In the genomic region with DNA sequence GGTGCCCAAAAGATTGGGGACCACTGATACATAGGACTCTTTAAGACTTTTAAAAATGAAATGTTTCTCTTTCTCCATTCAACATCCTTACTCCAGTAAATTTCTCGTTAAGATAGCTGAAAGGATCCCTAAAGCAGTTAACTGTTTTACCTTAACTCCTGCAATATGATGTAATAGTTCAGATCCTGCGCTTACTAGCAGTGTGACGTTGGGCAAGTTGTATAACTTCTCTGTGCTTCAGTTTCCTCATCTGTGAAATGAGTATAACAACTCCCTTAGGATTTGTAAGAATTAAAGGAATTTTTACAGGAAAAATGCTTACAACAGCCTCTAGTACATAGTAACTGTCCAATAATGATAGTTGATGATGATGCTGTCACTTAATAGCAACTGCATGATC, we compare ENCODE assay signal across 20 cellular contexts.
DNase-seq lines count a peak whose midpoint lies in the region; ATAC-seq, FAIRE-seq and TF ChIP-seq lines count a peak whose summit lies in the region.
"Had no signal": no experiment of that assay in that cellular context is flagged by ENCODE, and none has a peak within 500 bp of the region (broad histone marks: within the 10 kb centered on the region; RNA-seq: fewer than 3 reads in every experiment).

No MANE protein-coding gene starts in this region.

- H4K20me1 ChIP-seq in K562 (replicated peaks; ENCODE audit: control insufficient read depth, insufficient read depth, low read length) = no peaks in the 10 kb centered on the region
- H4K20me1 ChIP-seq: BLaER1 had no signal

- no peak for DNase-seq in H54 (ENCODE audit: insufficient read length, low spot score)
- no peak for DNase-seq in HTR-8/SVneo (ENCODE audit: insufficient read length, low spot score)
- no peak for DNase-seq in K562 (ENCODE audit: extremely low read depth in 1 of 4, low spot score in 3 of 4)
- no peak for DNase-seq in GM19239 (ENCODE audit: insufficient read length, low spot score)
- DNase-seq in hepatic stellate cell (ENCODE audit: low spot score) = no peak
- DNase-seq in NCI-H1436 (lab: John Stamatoyannopoulos, UW) = no peak
- no peak for DNase-seq in natural killer cell treated with Interleukin-12 subunit alpha and Interleukin-12 subunit beta and Interleukin-15 and Interleukin-18, amount 100 ng/mL, for 72 hours (ENCODE audit: low spot score)
- DNase-seq: CD4-positive, alpha-beta memory T cell; DMS153; DMS79; GDM1; GOT3; H9; Karpas-422; KBM-7 had no signal

- intact Hi-C loops in K562 (cut with micrococcal nuclease) = no loop called here

- no peak overlapping the region for H3K4me3 ChIP-seq in K562
- H3K4me3 ChIP-seq: BLaER1 had no signal

- H3K27me3 ChIP-seq in K562 (ENCODE audit: control insufficient read depth in 2 of 2, insufficient read depth in 2 of 2, low read length in 2 of 2) = no peaks in the 10 kb centered on the region
- H3K27me3 ChIP-seq: BLaER1 had no signal

- CTCF ChIA-PET in K562 (lab: Yijun Ruan, JAX; ENCODE audit: low intra/inter-chr PET ratio) = no interaction called here

- no TSS peak for BruUV-seq in K562 (replicated peaks; lab: Mats Ljungman, UMichigan)

- H3K79me2 ChIP-seq in K562 (ENCODE audit: control insufficient read depth, insufficient read depth, low read length) = no peaks in the 10 kb centered on the region

- TF ChIP-seq EP300 in K562 (IDR thresholded peaks at IDR 0.05; ENCODE audit: low read length) = no peak

- no peaks in the 10 kb centered on the region for H3K9me3 Mint-ChIP-seq in natural killer cell treated with Interleukin-12 subunit alpha and Interleukin-12 subunit beta and Interleukin-15 and Interleukin-18, amount 100 ng/mL, for 72 hours
- H3K9me3 Mint-ChIP-seq: CD4-positive, alpha-beta memory T cell; H9 had no signal

- FAIRE-seq in H54 (lab: Jason Lieb, UNC) = peak; percentile 71
- FAIRE-seq in HTR-8/SVneo (lab: Jason Lieb, UNC) = peak; percentile 23
- FAIRE-seq in K562 (lab: Jason Lieb, UNC) = no peak
- no peak for FAIRE-seq in GM19239 (lab: Jason Lieb, UNC)
- FAIRE-seq: A204.1, GM12892, GM18507 had no signal

- H3K27ac Mint-ChIP-seq in natural killer cell treated with Interleukin-12 subunit alpha and Interleukin-12 subunit beta and Interleukin-15 and Interleukin-18, amount 100 ng/mL, for 72 hours = no peak overlapping the region
- H3K27ac Mint-ChIP-seq: CD14-positive monocyte had no signal

- TF ChIP-seq POLR2A in H54 (IDR thresholded peaks at IDR 0.05; ENCODE audit: low read depth, low read length) (no peak), K562 (conservative IDR thresholded peaks at IDR 0.05) (no peak)

- no peak overlapping the region for H3K4me2 ChIP-seq in K562 (ENCODE audit: insufficient read depth, low read length)
- H3K4me2 ChIP-seq: BLaER1 had no signal

- ATAC-seq in K562 = no peak
- ATAC-seq in natural killer cell treated with Interleukin-12 subunit alpha and Interleukin-12 subunit beta and Interleukin-15 and Interleukin-18, amount 100 ng/mL, for 72 hours = no peak

- no peaks in the 10 kb centered on the region for H3K36me3 Mint-ChIP-seq in natural killer cell treated with Interleukin-12 subunit alpha and Interleukin-12 subunit beta and Interleukin-15 and Interleukin-18, amount 100 ng/mL, for 72 hours
- H3K36me3 Mint-ChIP-seq: CD14-positive monocyte had no signal

- no peaks in the 10 kb centered on the region for H3K9me1 ChIP-seq in K562 (ENCODE audit: control insufficient read depth, insufficient read depth, low read length)

- H3K27ac ChIP-seq in K562 (ENCODE audit: extremely low read depth, low read depth, low read length) = no peak overlapping the region
- H3K27ac ChIP-seq: BLaER1 had no signal

- H3K4me1 ChIP-seq in K562 (replicated peaks in 1 of 2; ENCODE audit: control insufficient read depth in 2 of 2, insufficient read depth in 2 of 2, low read length in 2 of 2) = no peaks in the 10 kb centered on the region
- H3K4me1 ChIP-seq: BLaER1 had no signal

- H3K4me3 Mint-ChIP-seq in natural killer cell treated with Interleukin-12 subunit alpha and Interleukin-12 subunit beta and Interleukin-15 and Interleukin-18, amount 100 ng/mL, for 72 hours = no peak overlapping the region
- H3K4me3 Mint-ChIP-seq: CD14-positive monocyte; CD4-positive, alpha-beta memory T cell; H9 had no signal

- H3K9me3 ChIP-seq in K562 (replicated peaks; ENCODE audit: control insufficient read depth, insufficient read depth, low read depth, low read length) = no peaks in the 10 kb centered on the region
- H3K9me3 ChIP-seq: BLaER1 had no signal

- H3K36me3 ChIP-seq in K562 (ENCODE audit: control insufficient read depth, insufficient read depth, low read length) = no peaks in the 10 kb centered on the region
- H3K36me3 ChIP-seq: BLaER1 had no signal

- no peak overlapping the region for H3K9ac ChIP-seq in K562 (ENCODE audit: insufficient read depth in 1 of 2, low read depth in 2 of 2, low read length in 2 of 2)
- H3K9ac ChIP-seq: BLaER1 had no signal

- POLR2A ChIA-PET in K562 (lab: Yijun Ruan, JAX) = interaction anchor here (0.8 kb wide), 1 partner anchor 13 kb away, joined by 3 read pairs; no protein-coding TSS in a partner anchor

- no peak for TF ChIP-seq CTCF in K562 (IDR thresholded peaks at IDR 0.05 in 2 of 3, conservative IDR thresholded peaks at IDR 0.05 in 1 of 3; ENCODE audit: insufficient read depth in 2 of 3, low read depth in 1 of 3, low read length in 3 of 3)

- TF ChIP-seq RAD21 in K562 (CRISPR knock-in tag; conservative IDR thresholded peaks at IDR 0.05 in 1 of 2, IDR thresholded peaks at IDR 0.05 in 1 of 2) = no peak

- no peaks in the 10 kb centered on the region for H3K27me3 Mint-ChIP-seq in natural killer cell treated with Interleukin-12 subunit alpha and Interleukin-12 subunit beta and Interleukin-15 and Interleukin-18, amount 100 ng/mL, for 72 hours
- H3K27me3 Mint-ChIP-seq: CD4-positive, alpha-beta memory T cell had no signal

- WGBS in K562 (ENCODE audit: insufficient coverage, low coverage, missing lambda C conversion rate) = 46% methylated on average over 3 of the region's 3 CpGs

- H3K4me1 Mint-ChIP-seq in natural killer cell treated with Interleukin-12 subunit alpha and Interleukin-12 subunit beta and Interleukin-15 and Interleukin-18, amount 100 ng/mL, for 72 hours (ENCODE audit: low read depth in 2 of 2) = no peaks in the 10 kb centered on the region
- H3K4me1 Mint-ChIP-seq: CD4-positive, alpha-beta memory T cell had no signal

- no peak overlapping the region for H2AFZ ChIP-seq in K562 (ENCODE audit: low read depth, low read length)

- in situ Hi-C loops in K562 (cut with MboI) = no loop called here

TF ChIP-seq in K562, 482 proteins besides CTCF, POLR2A, EP300 and RAD21:
- TF ChIP-seq, protein P1, sequence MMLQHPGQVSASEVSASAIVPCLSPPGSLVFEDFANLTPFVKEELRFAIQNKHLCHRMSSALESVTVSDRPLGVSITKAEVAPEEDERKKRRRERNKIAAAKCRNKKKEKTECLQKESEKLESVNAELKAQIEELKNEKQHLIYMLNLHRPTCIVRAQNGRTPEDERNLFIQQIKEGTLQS (IDR thresholded peaks at IDR 0.05) = 0 out of 2 replicates have a peak, but pooled peaks have one; percentile 8
- TF ChIP-seq, protein P1 (CRISPR knock-in tag; conservative IDR thresholded peaks at IDR 0.05) = no peak
- no peak for TF ChIP-seq MECOM (CRISPR knock-in tag; IDR thresholded peaks at IDR 0.05)
- TF ChIP-seq CEBPG (CRISPR knock-in tag; IDR thresholded peaks at IDR 0.05) = no peak
- peak in 1 of 2 experiments; percentile 63; a peak in 2 of 4 replicates for TF ChIP-seq CEBPG (tag; conservative IDR thresholded peaks at IDR 0.05 in 1 of 2, IDR thresholded peaks at IDR 0.05 in 1 of 2)
